ENCODE assay signal across 28 cellular contexts in the genomic region with DNA sequence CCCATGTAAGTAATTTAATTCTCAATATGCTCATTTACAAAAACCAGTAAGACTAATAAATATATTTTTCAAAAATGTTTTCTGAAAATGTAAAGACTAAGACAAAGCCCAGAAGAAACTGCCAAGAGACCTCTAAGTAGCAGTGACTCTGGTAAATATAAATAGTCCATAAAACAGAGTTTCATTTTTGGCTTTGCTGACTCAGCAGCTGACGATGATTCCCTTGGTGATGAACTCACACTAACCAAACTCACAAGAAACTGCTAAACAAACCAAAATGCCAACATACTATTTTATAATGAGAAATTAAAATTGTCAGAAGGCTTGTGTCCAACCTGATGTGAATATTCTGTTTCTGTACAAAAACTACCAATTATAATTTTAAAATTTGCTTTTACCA. TPM values are rescaled to one million over a fixed set of nuclear protein-coding genes. Genes with fewer than 3 reads are reported as not detected.
A peak's percentile ranks its signal among the peaks of the same experiment; 100 is the strongest.
DNase-seq lines count a peak whose midpoint lies in the region; ATAC-seq and TF ChIP-seq lines count a peak whose summit lies in the region.
"Had no signal": no experiment of that assay in that cellular context is flagged by ENCODE, and none has a peak within 500 bp of the region (broad histone marks: within the 10 kb centered on the region; RNA-seq: fewer than 3 reads in every experiment).

No MANE protein-coding gene starts in this region.

- H3K4me1 Mint-ChIP-seq in HFFc6 (ENCODE audit: low read depth): peaks cover 12% of the 10 kb centered on the region
- H3K4me1 Mint-ChIP-seq: H9 had no signal

- H3K27me3 Mint-ChIP-seq in HFFc6 (ENCODE audit: insufficient read depth): no peaks in the 10 kb centered on the region
- H3K27me3 Mint-ChIP-seq: activated naive CD8-positive, alpha-beta T cell treated with anti-CD3 and anti-CD28 coated beads, Interleukin-2, amount 10 ng/mL, durations not matched to agents 7 days and 5 days; effector memory CD8-positive, alpha-beta T cell; T-helper 17 cell had no signal

- no peak overlapping the region for H3K4me3 ChIP-seq in AG10803 (ENCODE audit: low read length)
- peak overlapping the region; percentile 50 for H3K4me3 ChIP-seq in SK-N-MC
- no peak overlapping the region for H3K4me3 ChIP-seq in tibial artery
- H3K4me3 ChIP-seq: BLaER1, esophagus muscularis mucosa, ovary, SJSA1, upper lobe of left lung had no signal

- peaks cover 10% of the 10 kb centered on the region; the same call in 1 of the 2 replicates for H3K36me3 ChIP-seq in SK-N-MC (ENCODE audit: insufficient read depth, low read length)
- peaks cover 4 to 15% (median 9%) of the 10 kb centered on the region in 3 donors for H3K36me3 ChIP-seq in tibial artery
- H3K36me3 ChIP-seq: ovary, SJSA1 had no signal

- TF ChIP-seq CTCF in AG10803 (conservative IDR thresholded peaks at IDR 0.05; ENCODE audit: low read length) (no peak), HFFc6 (IDR thresholded peaks at IDR 0.05) (no peak), tibial artery (IDR thresholded peaks at IDR 0.05) (no peak)

- peaks cover 33% of the 10 kb centered on the region for H3K36me3 Mint-ChIP-seq in HFFc6 (ENCODE audit: low read depth)
- H3K36me3 Mint-ChIP-seq: natural killer cell had no signal

- H3K27me3 ChIP-seq in tibial artery: no peaks in the 10 kb centered on the region
- H3K27me3 ChIP-seq: BLaER1, esophagus muscularis mucosa, heart left ventricle, ovary, SJSA1, upper lobe of left lung had no signal

- ATAC-seq in HG03097 (IDR thresholded peaks at IDR 0.05; ENCODE audit: low FRiP score, unreplicated experiment): no peak
- ATAC-seq: effector memory CD8-positive, alpha-beta T cell; heart left ventricle; left lobe of liver; natural killer cell; right cardiac atrium; T-helper 17 cell had no signal

- 0 out of 2 replicates have a peak, but pooled peaks cover under 1% of the 10 kb centered on the region for H3K9me3 ChIP-seq in SK-N-MC (ENCODE audit: low read depth, low read length)
- H3K9me3 ChIP-seq in tibial artery: no peaks in the 10 kb centered on the region
- H3K9me3 ChIP-seq: BLaER1, esophagus muscularis mucosa, ovary, SJSA1, upper lobe of left lung had no signal

- H3K4me1 ChIP-seq in tibial artery: no peaks in the 10 kb centered on the region
- H3K4me1 ChIP-seq: BLaER1, esophagus muscularis mucosa, heart left ventricle, SJSA1, upper lobe of left lung had no signal

- H3K9ac ChIP-seq in SK-N-MC (ENCODE audit: insufficient read length): no peak overlapping the region
- H3K9ac ChIP-seq: BLaER1 had no signal

- H3K9me3 Mint-ChIP-seq in HFFc6: peaks cover 10% of the 10 kb centered on the region; the same call in 1 of the 2 replicates
- H3K9me3 Mint-ChIP-seq: effector memory CD8-positive, alpha-beta T cell; natural killer cell had no signal

- H3K27ac ChIP-seq in SK-N-MC (0 out of 2 replicates have a peak overlapping the region, but pooled peaks have one; percentile 2), tibial artery (no peak overlapping the region)
- H3K27ac ChIP-seq: BLaER1, esophagus muscularis mucosa, heart left ventricle, ovary, SJSA1, upper lobe of left lung, VCaP had no signal

- H3K27ac Mint-ChIP-seq in HFFc6: no peak overlapping the region
- H3K27ac Mint-ChIP-seq: activated naive CD8-positive, alpha-beta T cell treated with anti-CD3 and anti-CD28 coated beads, Interleukin-2, amount 10 ng/mL, durations not matched to agents 7 days and 5 days; effector memory CD8-positive, alpha-beta T cell; H9; natural killer cell; T-helper 17 cell had no signal

- intact Hi-C loops in tibial artery (cut with DNase I; ENCODE audit: low total_unique reads): no loop called here

- DNase-seq in AG10803 (ENCODE audit: low read depth) (peak; percentile 3), HFFc6 (peak; percentile 13), SK-N-MC (ENCODE audit: low read depth, low spot score) (no peak), fibroblast of peridontal ligament (ENCODE audit: extremely low read depth) (peak; percentile 30), iPS-NIHi7 (ENCODE audit: extremely low spot score) (no peak), tibial artery (no peak), DMS79 (lab: John Stamatoyannopoulos, UW) (no peak)
- DNase-seq: activated CD4-positive, alpha-beta T cell treated with anti-CD3 and anti-CD28 coated beads, Interleukin-2, amount 50 U/mL, for 1 hour; activated naive CD8-positive, alpha-beta T cell treated with anti-CD3 and anti-CD28 coated beads, Interleukin-2, amount 10 ng/mL, durations not matched to agents 7 days and 5 days; effector memory CD8-positive, alpha-beta T cell; H9; heart left ventricle; KBM-7; natural killer cell; NCI-H187 treated with DMSO at 0.1 percent for 48 hours; NCI-H82; ovary; right cardiac atrium; stimulated activated CD4-positive, alpha-beta T cell treated with anti-CD3 and anti-CD28 coated beads, Interleukin-15, amount 100 ng/mL, for 24 hours; stimulated activated CD8-positive, alpha-beta memory T cell treated with anti-CD3 and anti-CD28 coated beads, Interleukin-4, amount 100 ng/mL, for 48 hours; T-helper 17 cell; upper lobe of left lung had no signal

- peak overlapping the region; percentile 3; the same call in 1 of the 2 replicates for H3K4me3 Mint-ChIP-seq in HFFc6
- H3K4me3 Mint-ChIP-seq: activated naive CD8-positive, alpha-beta T cell treated with anti-CD3 and anti-CD28 coated beads, Interleukin-2, amount 10 ng/mL, durations not matched to agents 7 days and 5 days; effector memory CD8-positive, alpha-beta T cell; H9; natural killer cell; T-helper 17 cell had no signal

RNA-seq across cellular contexts. Expression of gene IMPG2, which starts 31.5 kb away (rescaled TPM):
- total RNA-seq in HFFc6 (2021; fragmentation: NEBNext Ultra II Directional; extraction: Animal tissue kit (Norgen Biotek cat#: 25700)): under 1 TPM; 0.05 to 0.08 (median 0.06) TPM

Comparison
In these comparisons a context has a peak if more than half of its experiments do, and no peak if none do; other contexts are left out.
1. DNase-seq: peak in AG10803 (single experiment), HFFc6 (single experiment) and fibroblast of peridontal ligament (single experiment); none in SK-N-MC (single experiment), iPS-NIHi7 (single experiment), tibial artery (0 of 2) and DMS79 (single experiment).